In the genomic region with DNA sequence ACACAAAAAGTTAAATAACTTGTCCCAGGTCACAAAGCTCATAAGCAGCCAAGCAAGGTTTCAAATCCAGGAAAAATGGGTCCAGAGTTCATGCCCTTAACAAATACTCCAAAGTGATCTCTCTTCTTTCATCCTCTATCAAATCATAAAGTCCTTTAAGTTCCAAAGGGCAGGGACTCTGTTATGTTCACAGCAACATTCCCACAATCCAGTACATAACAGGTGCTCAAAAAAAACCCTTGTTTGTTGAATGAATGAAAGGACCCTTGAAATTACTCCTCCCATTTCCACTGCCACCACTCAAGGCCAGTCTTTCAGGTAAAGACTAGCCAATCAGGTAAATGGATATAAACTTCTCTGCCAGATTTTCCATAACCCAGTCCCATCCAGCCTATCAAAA, we compare ENCODE assay signal across 29 cellular contexts. TPM values are rescaled to one million over a fixed set of nuclear protein-coding genes. Genes with fewer than 3 reads are reported as not detected.
DNase-seq lines count a peak whose midpoint lies in the region; ATAC-seq, FAIRE-seq and TF ChIP-seq lines count a peak whose summit lies in the region.
"Had no signal": no experiment of that assay in that cellular context is flagged by ENCODE, and none has a peak within 500 bp of the region (broad histone marks: within the 10 kb centered on the region; RNA-seq: fewer than 3 reads in every experiment).

No MANE protein-coding gene starts in this region.

- H3K4me3 Mint-ChIP-seq in Calu3 (ENCODE audit: low read depth, unreplicated experiment), result no peak overlapping the region
- peak overlapping the region; percentile 25 for H3K4me3 Mint-ChIP-seq in T-helper 17 cell
- peak overlapping the region in 6 of 10 donors; percentile 3 to 93 (median 31) for H3K4me3 Mint-ChIP-seq in naive thymus-derived CD4-positive, alpha-beta T cell

- no peak for TF ChIP-seq POLR2A in A549 (IDR thresholded peaks at IDR 0.05; ENCODE audit: low read length)
- TF ChIP-seq POLR2A in heart left ventricle (IDR thresholded peaks at IDR 0.05), result no peak

- DNase-seq in A549 (ENCODE audit: low read depth in 1 of 2, low spot score in 1 of 2), result no peak
- no peak for DNase-seq in Calu3
- DNase-seq in T-helper 17 cell, result no peak
- DNase-seq in naive thymus-derived CD4-positive, alpha-beta T cell, result no peak
- DNase-seq in heart left ventricle, result no peak
- DNase-seq in DMS153 (lab: John Stamatoyannopoulos, UW), result no peak
- no peak for DNase-seq in GM19238 (ENCODE audit: insufficient read length, low spot score)
- DNase-seq in GF-D8 (lab: John Stamatoyannopoulos, UW), result no peak
- DNase-seq: activated CD4-positive, CD25-positive, alpha-beta regulatory T cell; activated gamma-delta T cell treated with Interleukin-2 at 50 U/mL for 16 hours; activated T-cell treated with anti-CD3 and anti-CD28 coated beads, Interleukin-2, amount 50 U/mL, for 4 hours; cerebellar nuclear complex; foreskin fibroblast; heart right ventricle; NCI-H1092; NCI-H1694 treated with DMSO at 0.1 percent for 48 hours; NCI-H82; posterior cingulate gyrus; stimulated activated CD4-positive, alpha-beta T cell treated with anti-CD3 and anti-CD28 coated beads, Interleukin-1b, Interleukin-23, amount 100 ng/mL, for 48 hours; stimulated activated naive CD8-positive, alpha-beta T cell treated with anti-CD3 and anti-CD28 coated beads, Interleukin-15, Interleukin-2, amounts not matched to agents 100 U/mL and 50 U/mL, for 24 hours had no signal

- POLR2A ChIA-PET in A549 (lab: Yijun Ruan, JAX), result no interaction called here
- POLR2A ChIA-PET in naive thymus-derived CD4-positive, alpha-beta T cell (lab: Charles Lee), result no interaction called here

- H3K27me3 ChIP-seq in naive thymus-derived CD4-positive, alpha-beta T cell (ENCODE audit: control insufficient read depth in 2 of 2, insufficient read depth in 2 of 2, low read length in 2 of 2), result no peaks in the 10 kb centered on the region
- no peaks in the 10 kb centered on the region for H3K27me3 ChIP-seq in heart left ventricle
- H3K27me3 ChIP-seq: esophagus muscularis mucosa, heart right ventricle, right atrium auricular region had no signal

- TF ChIP-seq EP300 in A549 (IDR thresholded peaks at IDR 0.05), result no peak

- CTCF ChIA-PET in A549 (lab: Yijun Ruan, JAX), result interaction anchor here (1.1 to 1.7 kb wide), 3 partner anchors 109 to 583 kb away, joined by 4 to 5 read pairs (median 4); no protein-coding TSS in a partner anchor
- CTCF ChIA-PET in Calu3 (lab: Charles Lee), result interaction anchor here (0.6 kb wide), 1 partner anchor 115 kb away, joined by 3 read pairs; no protein-coding TSS in a partner anchor
- CTCF ChIA-PET in naive thymus-derived CD4-positive, alpha-beta T cell (lab: Charles Lee), result no interaction called here

- TSS peak; percentile 24 for BruUV-seq in Calu3 (replicated peaks; lab: Mats Ljungman, UMichigan)

- FAIRE-seq in A549 (lab: Jason Lieb, UNC), result no peak
- FAIRE-seq: endometrium, G401.6, urothelium cell line had no signal

- no peak for ATAC-seq in A549
- ATAC-seq in T-helper 17 cell, result no peak
- ATAC-seq in naive thymus-derived CD4-positive, alpha-beta T cell, result no peak
- ATAC-seq in heart left ventricle, result no peak
- ATAC-seq: activated T-cell treated with anti-CD3 and anti-CD28 coated beads, Interleukin-2, amount 50 U/mL, for 4 hours; heart right ventricle; stimulated activated naive CD8-positive, alpha-beta T cell treated with anti-CD3 and anti-CD28 coated beads, Interleukin-15, Interleukin-2, amounts not matched to agents 100 U/mL and 50 U/mL, for 24 hours had no signal

- H3K27ac ChIP-seq in A549 (no peak overlapping the region), heart left ventricle (no peak overlapping the region)
- H3K27ac ChIP-seq in naive thymus-derived CD4-positive, alpha-beta T cell (ENCODE audit: low read depth, low read length), result no peak overlapping the region
- H3K27ac ChIP-seq: esophagus muscularis mucosa, heart right ventricle, right atrium auricular region, thoracic aorta had no signal

- peaks cover 0 to 4% (median 0%) of the 10 kb centered on the region in 3 experiments for H3K36me3 ChIP-seq in naive thymus-derived CD4-positive, alpha-beta T cell (ENCODE audit: control insufficient read depth in 2 of 3, insufficient read depth in 3 of 3, low read length in 3 of 3)
- H3K36me3 ChIP-seq in heart left ventricle, result peaks cover 0 to 7% (median 1%) of the 10 kb centered on the region in 9 donors
- H3K36me3 ChIP-seq: thoracic aorta had no signal

- H3K4me1 Mint-ChIP-seq in Calu3 (ENCODE audit: low read depth, unreplicated experiment), result peaks cover 33% of the 10 kb centered on the region
- H3K4me1 Mint-ChIP-seq in T-helper 17 cell, result peaks cover 27% of the 10 kb centered on the region
- peaks cover 22 to 43% (median 39%) of the 10 kb centered on the region in 7 donors for H3K4me1 Mint-ChIP-seq in naive thymus-derived CD4-positive, alpha-beta T cell

- H3K27ac Mint-ChIP-seq in Calu3 (ENCODE audit: unreplicated experiment) (no peak overlapping the region), T-helper 17 cell (peak overlapping the region; percentile 17)
- H3K27ac Mint-ChIP-seq in naive thymus-derived CD4-positive, alpha-beta T cell, result peak overlapping the region in 5 of 9 donors; percentile 1 to 20 (median 8)

- H3K9me3 Mint-ChIP-seq in Calu3 (ENCODE audit: low read depth, unreplicated experiment), result no peaks in the 10 kb centered on the region
- no peaks in the 10 kb centered on the region for H3K9me3 Mint-ChIP-seq in naive thymus-derived CD4-positive, alpha-beta T cell
- H3K9me3 Mint-ChIP-seq: activated T-cell treated with anti-CD3 and anti-CD28 coated beads, Interleukin-2, amount 50 U/mL, for 4 hours; IgD-negative memory B cell had no signal

- TF ChIP-seq CTCF in A549 (IDR thresholded peaks at IDR 0.05) (no peak), Calu3 (IDR thresholded peaks at IDR 0.05; ENCODE audit: unreplicated experiment) (no peak), heart left ventricle (IDR thresholded peaks at IDR 0.05) (no peak)

- H3K9me3 ChIP-seq in A549 (no peaks in the 10 kb centered on the region), T-helper 17 cell (ENCODE audit: control insufficient read depth, low read length, poor library complexity, severe bottlenecking) (no peaks in the 10 kb centered on the region), heart left ventricle (no peaks in the 10 kb centered on the region)
- no peaks in the 10 kb centered on the region for H3K9me3 ChIP-seq in naive thymus-derived CD4-positive, alpha-beta T cell (ENCODE audit: control insufficient read depth in 2 of 3, low read length in 3 of 3)
- H3K9me3 ChIP-seq: esophagus muscularis mucosa, heart right ventricle, right atrium auricular region, thoracic aorta had no signal

- H3K4me3 ChIP-seq in A549, result no peak overlapping the region
- H3K4me3 ChIP-seq in naive thymus-derived CD4-positive, alpha-beta T cell (ENCODE audit: low read length), result no peak overlapping the region
- no peak overlapping the region for H3K4me3 ChIP-seq in heart left ventricle
- H3K4me3 ChIP-seq: esophagus muscularis mucosa, heart right ventricle, lung, right atrium auricular region, smooth muscle cell, thoracic aorta had no signal

- H3K27me3 Mint-ChIP-seq in Calu3 (ENCODE audit: unreplicated experiment) (no peaks in the 10 kb centered on the region), T-helper 17 cell (no peaks in the 10 kb centered on the region)
- H3K27me3 Mint-ChIP-seq in naive thymus-derived CD4-positive, alpha-beta T cell, result peaks cover 0 to 5% (median 0%) of the 10 kb centered on the region in 5 donors
- H3K27me3 Mint-ChIP-seq: IgD-negative memory B cell had no signal

- no peak for TF ChIP-seq RAD21 in A549 (conservative IDR thresholded peaks at IDR 0.05 in 1 of 2, IDR thresholded peaks at IDR 0.05 in 1 of 2)

- H3K36me3 Mint-ChIP-seq in Calu3 (ENCODE audit: insufficient read depth, unreplicated experiment) (peaks cover 60% of the 10 kb centered on the region), T-helper 17 cell (ENCODE audit: low read depth) (peaks cover 3% of the 10 kb centered on the region)
- peaks cover 0 to 14% (median 3%) of the 10 kb centered on the region in 5 donors for H3K36me3 Mint-ChIP-seq in naive thymus-derived CD4-positive, alpha-beta T cell

- intact Hi-C loops in Calu3 (cut with micrococcal nuclease; ENCODE audit: unreplicated experiment), result no loop called here
- intact Hi-C loops in naive thymus-derived CD4-positive, alpha-beta T cell (cut with micrococcal nuclease), result loop anchor here in 1 of 2 donors (5.0 kb wide), 1 partner anchor 499 kb away; a partner anchor contains a TSS
- intact Hi-C loops in heart left ventricle (cut with DNase I), result loop anchor here in 2 of 10 donors (10.0 kb wide), 2 partner anchors 68 to 138 kb away; a partner anchor contains a TSS

- 0 out of 3 replicates have a peak overlapping the region, but pooled peaks have one; percentile 7 for H3K4me2 ChIP-seq in A549
- H3K4me2 ChIP-seq: smooth muscle cell had no signal

- H3K4me1 ChIP-seq in A549 (peaks cover 38% of the 10 kb centered on the region), heart left ventricle (peaks cover 0 to 30% (median 18%) of the 10 kb centered on the region in 12 donors)
- peaks cover 0 to 14% of the 10 kb centered on the region in 2 donors for H3K4me1 ChIP-seq in naive thymus-derived CD4-positive, alpha-beta T cell (ENCODE audit: control insufficient read depth in 2 of 2, insufficient read depth in 2 of 2, low read length in 2 of 2)

TF ChIP-seq in A549, 52 proteins besides CTCF, POLR2A, EP300 and RAD21 (continues in another document):
- TF ChIP-seq FOSB (CRISPR knock-in tag; IDR thresholded peaks at IDR 0.05), result no peak
- TF ChIP-seq HOXA7 (CRISPR knock-in tag; IDR thresholded peaks at IDR 0.05), result no peak
- TF ChIP-seq, protein P1, sequence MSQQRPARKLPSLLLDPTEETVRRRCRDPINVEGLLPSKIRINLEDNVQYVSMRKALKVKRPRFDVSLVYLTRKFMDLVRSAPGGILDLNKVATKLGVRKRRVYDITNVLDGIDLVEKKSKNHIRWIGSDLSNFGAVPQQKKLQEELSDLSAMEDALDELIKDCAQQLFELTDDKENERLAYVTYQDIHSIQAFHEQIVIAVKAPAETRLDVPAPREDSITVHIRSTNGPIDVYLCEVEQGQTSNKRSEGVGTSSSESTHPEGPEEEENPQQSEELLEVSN (IDR thresholded peaks at IDR 0.05; ENCODE audit: borderline replicate concordance, low read depth), result no peak

RNA-seq across cellular contexts. Expression of a gene that starts 2.7 kb away (rescaled TPM):
- polyA plus RNA-seq in A549 (2011; rRNA removed), result 12.4 and 15.9 TPM in 2 replicates
- polyA plus RNA-seq in A549 (2012; cell fraction: cytosol; rRNA removed), result 3.0 and 4.1 TPM in 2 replicates
- 6.8 and 8.9 TPM in 2 replicates for polyA plus RNA-seq in A549 (2012; cell fraction: nucleus; rRNA removed)
- 12.4 to 18.7 TPM (median 12.9 TPM) in 3 replicates for polyA plus RNA-seq in A549 (2017; fragmentation: RNase III; extraction: RNeasy Plus Mini Kit Qiagen cat#74134 plus additional on column Dnase treatment)
- polyA minus RNA-seq in A549 (2011; rRNA and poly(A)+ RNA removed), result 44.9 and 50.5 TPM in 2 replicates
- 38.8 and 47.8 TPM in 2 replicates for total RNA-seq in Calu3 (2022)
- 10 to 100 TPM; 12.5 to 15.3 TPM for total RNA-seq in T-helper 17 cell
- total RNA-seq in naive thymus-derived CD4-positive, alpha-beta T cell, result 10 to 100 TPM; 10.3 to 20.1 (median 18.6) TPM
- polyA plus RNA-seq in naive thymus-derived CD4-positive, alpha-beta T cell, result 1 to 10 TPM; 1.9 to 2.0 TPM
- 10 to 100 TPM in 6 of 9 donors, 1 to 10 TPM in 3; 7.0 to 22.0 (median 10.5) TPM for total RNA-seq in heart left ventricle
- polyA plus RNA-seq in heart left ventricle, result 1 to 10 TPM; 2.5 to 6.6 TPM
